ENCODE assay signal across 13 cellular contexts in the genomic region with DNA sequence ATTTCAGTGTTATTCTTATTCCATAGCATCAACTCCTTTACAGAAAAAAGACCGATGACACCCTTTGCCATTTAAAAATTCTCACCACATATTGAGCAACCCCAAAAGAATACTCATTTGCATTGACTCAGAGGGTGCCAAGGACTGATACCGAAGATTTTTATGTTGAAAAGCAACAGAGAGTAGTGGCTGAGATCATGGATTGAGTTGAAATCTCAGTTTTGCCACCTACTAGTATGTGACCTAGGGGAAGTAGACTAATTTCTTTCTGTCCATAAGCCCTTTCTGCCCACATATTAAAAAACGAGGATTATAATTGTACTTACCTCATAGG.
A peak's percentile ranks its signal among the peaks of the same experiment; 100 is the strongest.
DNase-seq lines count a peak whose midpoint lies in the region; ATAC-seq and TF ChIP-seq lines count a peak whose summit lies in the region.
"Had no signal": no experiment of that assay in that cellular context is flagged by ENCODE, and none has a peak within 500 bp of the region (broad histone marks: within the 10 kb centered on the region; RNA-seq: fewer than 3 reads in every experiment).

No MANE protein-coding gene starts in this region.

- H3K4me1 Mint-ChIP-seq in naive B cell: peaks cover 38 to 50% (median 42%) of the 10 kb centered on the region in 3 donors

- no peak overlapping the region for H3K27ac ChIP-seq in dorsolateral prefrontal cortex

- ATAC-seq in GM21717 (IDR thresholded peaks at IDR 0.05; ENCODE audit: unreplicated experiment) (peak; percentile 54), naive B cell (ENCODE audit: low read depth in 2 of 2) (no peak), GM21529 (IDR thresholded peaks at IDR 0.05; ENCODE audit: unreplicated experiment) (no peak)

- H3K9me3 Mint-ChIP-seq in naive B cell: no peaks in the 10 kb centered on the region

- H3K4me3 Mint-ChIP-seq in naive B cell: no peak overlapping the region

- H3K27me3 ChIP-seq in dorsolateral prefrontal cortex: peaks cover 0 to 4% (median 0%) of the 10 kb centered on the region in 45 donors

- peak; percentile 36 for DNase-seq in SKM-1 treated with dmso at 0.1 percent for 144 hours (lab: John Stamatoyannopoulos, UW; ENCODE audit: unreplicated experiment)
- DNase-seq in SKM-1 (lab: John Stamatoyannopoulos, UW; ENCODE audit: unreplicated experiment): no peak
- peak; percentile 20 for DNase-seq in SIG-M5 (lab: John Stamatoyannopoulos, UW)
- no peak for DNase-seq in naive B cell
- no peak for DNase-seq in dorsolateral prefrontal cortex
- DNase-seq in NK-92 (lab: John Stamatoyannopoulos, UW; ENCODE audit: unreplicated experiment): no peak
- DNase-seq: 8988T, NCI-H226, occipital lobe, T-helper 9 cell had no signal

- peak overlapping the region in 4 of 6 donors; percentile 28 to 96 (median 70) for H3K27ac Mint-ChIP-seq in naive B cell

- intact Hi-C loops in dorsolateral prefrontal cortex (cut with DNase I): no loop called here

- TF ChIP-seq CTCF in dorsolateral prefrontal cortex (IDR thresholded peaks at IDR 0.05 in 54 of 56, conservative IDR thresholded peaks at IDR 0.05 in 2 of 56; ENCODE audit: low read depth in 1 of 56, partially characterized antibody in 56 of 56): no peak

- H3K36me3 Mint-ChIP-seq in naive B cell: no peaks in the 10 kb centered on the region

- no peaks in the 10 kb centered on the region for H3K27me3 Mint-ChIP-seq in naive B cell

- no peak overlapping the region for H3K4me3 ChIP-seq in dorsolateral prefrontal cortex
- H3K4me3 ChIP-seq: skin epidermis had no signal

Comparison
In these comparisons a context has a peak if more than half of its experiments do, and no peak if none do; other contexts are left out.
1. DNase-seq: peak in SKM-1 treated with dmso at 0.1 percent for 144 hours (single experiment) and SIG-M5 (single experiment); none in SKM-1 (single experiment), naive B cell (single experiment), dorsolateral prefrontal cortex (0 of 10) and NK-92 (single experiment).